Comparison of ENCODE assay signal across 1 cellular context in the genomic region with DNA sequence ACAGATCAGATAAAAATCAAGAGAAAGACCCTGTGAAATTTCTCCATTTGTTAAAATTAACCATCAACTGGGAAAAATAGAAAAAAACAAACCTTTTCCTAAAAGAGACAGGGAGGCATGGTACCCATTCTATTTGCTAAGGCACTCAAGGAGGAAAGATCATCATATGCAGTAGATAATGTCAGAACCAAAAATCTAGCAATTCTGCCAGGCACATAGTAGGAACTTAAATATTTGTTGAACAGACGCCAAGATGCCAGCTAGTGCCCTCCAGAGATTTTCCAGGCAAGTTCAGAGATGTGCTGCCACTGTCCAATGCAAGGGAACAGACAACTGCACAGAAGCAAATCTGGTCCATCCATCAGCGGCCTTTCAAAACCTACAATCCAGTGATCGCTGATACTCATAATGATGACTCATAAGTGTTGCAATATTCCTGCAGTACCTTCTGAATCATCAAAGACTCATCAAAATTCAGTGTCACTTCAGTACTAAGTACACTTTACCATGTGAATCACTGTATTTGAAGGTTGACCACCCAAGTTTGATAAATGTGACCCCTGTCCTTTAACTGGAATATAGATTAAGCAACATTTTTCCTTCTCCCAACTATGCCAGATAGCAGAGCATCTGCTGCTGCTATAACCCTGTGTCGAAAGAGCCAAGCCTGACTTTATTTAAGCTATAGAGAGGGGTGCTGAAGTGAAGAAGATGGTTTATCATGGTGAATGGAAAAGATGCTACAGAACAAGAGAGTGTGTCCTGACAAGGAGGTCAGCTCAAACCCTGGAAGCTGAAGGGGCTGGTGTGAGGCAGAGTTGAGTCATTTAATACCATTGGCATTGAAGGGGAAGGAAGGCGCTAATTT.
TF ChIP-seq lines count a peak whose summit lies in the region.

No MANE protein-coding gene starts in this region.

TF ChIP-seq in HepG2, 621 proteins besides CTCF, POLR2A, EP300 and RAD21 (continued from another document and continues in another):
- TF ChIP-seq, protein P1, sequence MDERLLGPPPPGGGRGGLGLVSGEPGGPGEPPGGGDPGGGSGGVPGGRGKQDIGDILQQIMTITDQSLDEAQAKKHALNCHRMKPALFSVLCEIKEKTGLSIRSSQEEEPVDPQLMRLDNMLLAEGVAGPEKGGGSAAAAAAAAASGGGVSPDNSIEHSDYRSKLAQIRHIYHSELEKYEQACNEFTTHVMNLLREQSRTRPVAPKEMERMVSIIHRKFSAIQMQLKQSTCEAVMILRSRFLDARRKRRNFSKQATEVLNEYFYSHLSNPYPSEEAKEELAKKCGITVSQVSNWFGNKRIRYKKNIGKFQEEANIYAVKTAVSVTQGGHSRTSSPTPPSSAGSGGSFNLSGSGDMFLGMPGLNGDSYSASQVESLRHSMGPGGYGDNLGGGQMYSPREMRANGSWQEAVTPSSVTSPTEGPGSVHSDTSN (CRISPR knock-in tag; IDR thresholded peaks at IDR 0.05) = no peak
- peak; percentile 77 for TF ChIP-seq TBX2 (CRISPR knock-in tag; IDR thresholded peaks at IDR 0.05; ENCODE audit: borderline replicate concordance)
- no peak for TF ChIP-seq ZNF598 (CRISPR knock-in tag; IDR thresholded peaks at IDR 0.05; ENCODE audit: borderline replicate concordance)
- TF ChIP-seq ZNF567 (CRISPR knock-in tag; IDR thresholded peaks at IDR 0.05; ENCODE audit: borderline replicate concordance) = no peak
- TF ChIP-seq NR2F6 (IDR thresholded peaks at IDR 0.05) = peak; percentile 91
- peak; percentile 85 for TF ChIP-seq NR2F6 (CRISPR knock-in tag; IDR thresholded peaks at IDR 0.05)
- peak; percentile 56; the same call in 1 of the 2 replicates for TF ChIP-seq NR2C2 (CRISPR knock-in tag; IDR thresholded peaks at IDR 0.05; ENCODE audit: borderline replicate concordance)
- no peak for TF ChIP-seq NFE2L1 (CRISPR knock-in tag; IDR thresholded peaks at IDR 0.05; ENCODE audit: borderline replicate concordance)
- TF ChIP-seq, protein P2, sequence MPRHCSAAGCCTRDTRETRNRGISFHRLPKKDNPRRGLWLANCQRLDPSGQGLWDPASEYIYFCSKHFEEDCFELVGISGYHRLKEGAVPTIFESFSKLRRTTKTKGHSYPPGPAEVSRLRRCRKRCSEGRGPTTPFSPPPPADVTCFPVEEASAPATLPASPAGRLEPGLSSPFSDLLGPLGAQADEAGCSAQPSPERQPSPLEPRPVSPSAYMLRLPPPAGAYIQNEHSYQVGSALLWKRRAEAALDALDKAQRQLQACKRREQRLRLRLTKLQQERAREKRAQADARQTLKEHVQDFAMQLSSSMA (CRISPR knock-in tag; IDR thresholded peaks at IDR 0.05) = no peak
- no peak for TF ChIP-seq BRCA1 (CRISPR knock-in tag; IDR thresholded peaks at IDR 0.05)
- TF ChIP-seq, protein P3, sequence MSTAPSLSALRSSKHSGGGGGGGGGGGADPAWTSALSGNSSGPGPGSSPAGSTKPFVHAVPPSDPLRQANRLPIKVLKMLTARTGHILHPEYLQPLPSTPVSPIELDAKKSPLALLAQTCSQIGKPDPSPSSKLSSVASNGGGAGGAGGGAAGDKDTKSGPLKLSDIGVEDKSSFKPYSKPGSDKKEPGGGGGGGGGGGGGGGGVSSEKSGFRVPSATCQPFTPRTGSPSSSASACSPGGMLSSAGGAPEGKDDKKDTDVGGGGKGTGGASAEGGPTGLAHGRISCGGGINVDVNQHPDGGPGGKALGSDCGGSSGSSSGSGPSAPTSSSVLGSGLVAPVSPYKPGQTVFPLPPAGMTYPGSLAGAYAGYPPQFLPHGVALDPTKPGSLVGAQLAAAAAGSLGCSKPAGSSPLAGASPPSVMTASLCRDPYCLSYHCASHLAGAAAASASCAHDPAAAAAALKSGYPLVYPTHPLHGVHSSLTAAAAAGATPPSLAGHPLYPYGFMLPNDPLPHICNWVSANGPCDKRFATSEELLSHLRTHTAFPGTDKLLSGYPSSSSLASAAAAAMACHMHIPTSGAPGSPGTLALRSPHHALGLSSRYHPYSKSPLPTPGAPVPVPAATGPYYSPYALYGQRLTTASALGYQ (CRISPR knock-in tag; IDR thresholded peaks at IDR 0.05) = peak; percentile 41; the same call in 1 of the 2 replicates
- no peak for TF ChIP-seq KLF13 (CRISPR knock-in tag; IDR thresholded peaks at IDR 0.05)
- TF ChIP-seq, protein P4, sequence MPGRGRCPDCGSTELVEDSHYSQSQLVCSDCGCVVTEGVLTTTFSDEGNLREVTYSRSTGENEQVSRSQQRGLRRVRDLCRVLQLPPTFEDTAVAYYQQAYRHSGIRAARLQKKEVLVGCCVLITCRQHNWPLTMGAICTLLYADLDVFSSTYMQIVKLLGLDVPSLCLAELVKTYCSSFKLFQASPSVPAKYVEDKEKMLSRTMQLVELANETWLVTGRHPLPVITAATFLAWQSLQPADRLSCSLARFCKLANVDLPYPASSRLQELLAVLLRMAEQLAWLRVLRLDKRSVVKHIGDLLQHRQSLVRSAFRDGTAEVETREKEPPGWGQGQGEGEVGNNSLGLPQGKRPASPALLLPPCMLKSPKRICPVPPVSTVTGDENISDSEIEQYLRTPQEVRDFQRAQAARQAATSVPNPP (CRISPR knock-in tag; IDR thresholded peaks at IDR 0.05) = no peak
- TF ChIP-seq ZNF615 (CRISPR knock-in tag; IDR thresholded peaks at IDR 0.05; ENCODE audit: borderline replicate concordance) = no peak
- TF ChIP-seq, protein P5, sequence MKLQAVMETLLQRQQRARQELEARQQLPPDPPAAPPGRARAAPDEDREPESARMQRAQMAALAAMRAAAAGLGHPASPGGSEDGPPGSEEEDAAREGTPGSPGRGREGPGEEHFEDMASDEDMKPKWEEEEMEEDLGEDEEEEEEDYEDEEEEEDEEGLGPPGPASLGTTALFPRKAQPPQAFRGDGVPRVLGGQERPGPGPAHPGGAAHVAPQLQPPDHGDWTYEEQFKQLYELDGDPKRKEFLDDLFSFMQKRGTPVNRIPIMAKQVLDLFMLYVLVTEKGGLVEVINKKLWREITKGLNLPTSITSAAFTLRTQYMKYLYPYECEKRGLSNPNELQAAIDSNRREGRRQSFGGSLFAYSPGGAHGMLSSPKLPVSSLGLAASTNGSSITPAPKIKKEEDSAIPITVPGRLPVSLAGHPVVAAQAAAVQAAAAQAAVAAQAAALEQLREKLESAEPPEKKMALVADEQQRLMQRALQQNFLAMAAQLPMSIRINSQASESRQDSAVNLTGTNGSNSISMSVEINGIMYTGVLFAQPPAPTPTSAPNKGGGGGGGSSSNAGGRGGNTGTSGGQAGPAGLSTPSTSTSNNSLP (IDR thresholded peaks at IDR 0.05; ENCODE audit: low read depth, low read length) = peak; percentile 99
- TF ChIP-seq SAFB2 (CRISPR knock-in tag; IDR thresholded peaks at IDR 0.05; ENCODE audit: borderline replicate concordance, low read depth) = no peak
- peak; percentile 42; the same call in 1 of the 2 replicates for TF ChIP-seq NFE2L2 (IDR thresholded peaks at IDR 0.05; ENCODE audit: low read length)
- TF ChIP-seq, protein P6, sequence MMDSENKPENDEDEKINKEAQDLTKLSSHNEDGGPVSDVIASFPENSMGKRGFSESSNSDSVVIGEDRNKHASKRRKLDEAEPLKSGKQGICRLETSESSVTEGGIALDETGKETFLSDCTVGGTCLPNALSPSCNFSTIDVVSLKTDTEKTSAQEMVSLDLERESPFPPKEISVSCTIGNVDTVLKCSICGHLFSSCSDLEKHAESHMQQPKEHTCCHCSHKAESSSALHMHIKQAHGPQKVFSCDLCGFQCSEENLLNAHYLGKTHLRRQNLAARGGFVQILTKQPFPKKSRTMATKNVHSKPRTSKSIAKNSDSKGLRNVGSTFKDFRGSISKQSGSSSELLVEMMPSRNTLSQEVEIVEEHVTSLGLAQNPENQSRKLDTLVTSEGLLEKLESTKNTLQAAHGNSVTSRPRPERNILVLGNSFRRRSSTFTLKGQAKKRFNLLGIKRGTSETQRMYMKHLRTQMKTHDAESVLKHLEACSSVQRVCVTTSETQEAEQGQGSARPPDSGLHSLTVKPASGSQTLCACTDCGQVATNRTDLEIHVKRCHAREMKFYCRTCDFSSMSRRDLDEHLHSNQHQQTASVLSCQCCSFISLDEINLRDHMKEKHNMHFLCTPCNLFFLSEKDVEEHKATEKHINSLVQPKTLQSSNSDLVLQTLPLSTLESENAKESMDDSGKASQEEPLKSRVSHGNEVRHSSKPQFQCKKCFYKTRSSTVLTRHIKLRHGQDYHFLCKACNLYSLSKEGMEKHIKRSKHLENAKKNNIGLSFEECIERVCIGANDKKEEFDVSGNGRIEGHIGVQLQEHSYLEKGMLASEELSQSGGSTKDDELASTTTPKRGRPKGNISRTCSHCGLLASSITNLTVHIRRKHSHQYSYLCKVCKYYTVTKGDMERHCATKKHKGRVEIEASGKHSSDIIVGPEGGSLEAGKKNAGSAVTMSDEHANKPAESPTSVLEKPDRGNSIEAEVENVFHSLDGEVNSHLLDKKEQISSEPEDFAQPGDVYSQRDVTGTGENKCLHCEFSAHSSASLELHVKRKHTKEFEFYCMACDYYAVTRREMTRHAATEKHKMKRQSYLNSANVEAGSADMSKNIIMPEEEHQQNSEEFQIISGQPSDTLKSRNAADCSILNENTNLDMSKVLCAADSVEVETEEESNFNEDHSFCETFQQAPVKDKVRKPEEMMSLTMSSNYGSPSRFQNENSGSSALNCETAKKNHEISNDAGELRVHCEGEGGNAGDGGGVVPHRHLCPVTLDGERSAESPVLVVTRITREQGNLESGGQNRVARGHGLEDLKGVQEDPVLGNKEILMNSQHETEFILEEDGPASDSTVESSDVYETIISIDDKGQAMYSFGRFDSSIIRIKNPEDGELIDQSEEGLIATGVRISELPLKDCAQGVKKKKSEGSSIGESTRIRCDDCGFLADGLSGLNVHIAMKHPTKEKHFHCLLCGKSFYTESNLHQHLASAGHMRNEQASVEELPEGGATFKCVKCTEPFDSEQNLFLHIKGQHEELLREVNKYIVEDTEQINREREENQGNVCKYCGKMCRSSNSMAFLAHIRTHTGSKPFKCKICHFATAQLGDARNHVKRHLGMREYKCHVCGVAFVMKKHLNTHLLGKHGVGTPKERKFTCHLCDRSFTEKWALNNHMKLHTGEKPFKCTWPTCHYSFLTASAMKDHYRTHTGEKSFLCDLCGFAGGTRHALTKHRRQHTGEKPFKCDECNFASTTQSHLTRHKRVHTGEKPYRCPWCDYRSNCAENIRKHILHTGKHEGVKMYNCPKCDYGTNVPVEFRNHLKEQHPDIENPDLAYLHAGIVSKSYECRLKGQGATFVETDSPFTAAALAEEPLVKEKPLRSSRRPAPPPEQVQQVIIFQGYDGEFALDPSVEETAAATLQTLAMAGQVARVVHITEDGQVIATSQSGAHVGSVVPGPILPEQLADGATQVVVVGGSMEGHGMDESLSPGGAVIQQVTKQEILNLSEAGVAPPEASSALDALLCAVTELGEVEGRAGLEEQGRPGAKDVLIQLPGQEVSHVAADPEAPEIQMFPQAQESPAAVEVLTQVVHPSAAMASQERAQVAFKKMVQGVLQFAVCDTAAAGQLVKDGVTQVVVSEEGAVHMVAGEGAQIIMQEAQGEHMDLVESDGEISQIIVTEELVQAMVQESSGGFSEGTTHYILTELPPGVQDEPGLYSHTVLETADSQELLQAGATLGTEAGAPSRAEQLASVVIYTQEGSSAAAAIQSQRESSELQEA (CRISPR knock-in tag; IDR thresholded peaks at IDR 0.05; ENCODE audit: not compliant biosample characterization) = no peak
- TF ChIP-seq AKAP8 (CRISPR knock-in tag; IDR thresholded peaks at IDR 0.05) = no peak
- peak; percentile 48 to 64 for TF ChIP-seq MAFK (conservative IDR thresholded peaks at IDR 0.05 in 1 of 2, IDR thresholded peaks at IDR 0.05 in 1 of 2; ENCODE audit: low read length in 2 of 2)
- TF ChIP-seq, protein P7, sequence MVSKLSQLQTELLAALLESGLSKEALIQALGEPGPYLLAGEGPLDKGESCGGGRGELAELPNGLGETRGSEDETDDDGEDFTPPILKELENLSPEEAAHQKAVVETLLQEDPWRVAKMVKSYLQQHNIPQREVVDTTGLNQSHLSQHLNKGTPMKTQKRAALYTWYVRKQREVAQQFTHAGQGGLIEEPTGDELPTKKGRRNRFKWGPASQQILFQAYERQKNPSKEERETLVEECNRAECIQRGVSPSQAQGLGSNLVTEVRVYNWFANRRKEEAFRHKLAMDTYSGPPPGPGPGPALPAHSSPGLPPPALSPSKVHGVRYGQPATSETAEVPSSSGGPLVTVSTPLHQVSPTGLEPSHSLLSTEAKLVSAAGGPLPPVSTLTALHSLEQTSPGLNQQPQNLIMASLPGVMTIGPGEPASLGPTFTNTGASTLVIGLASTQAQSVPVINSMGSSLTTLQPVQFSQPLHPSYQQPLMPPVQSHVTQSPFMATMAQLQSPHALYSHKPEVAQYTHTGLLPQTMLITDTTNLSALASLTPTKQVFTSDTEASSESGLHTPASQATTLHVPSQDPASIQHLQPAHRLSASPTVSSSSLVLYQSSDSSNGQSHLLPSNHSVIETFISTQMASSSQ (IDR thresholded peaks at IDR 0.05; ENCODE audit: low read depth) = no peak
- TF ChIP-seq, protein P7 (CRISPR knock-in tag; IDR thresholded peaks at IDR 0.05; ENCODE audit: borderline replicate concordance) = no peak
- TF ChIP-seq JUNB (CRISPR knock-in tag; IDR thresholded peaks at IDR 0.05; ENCODE audit: borderline replicate concordance) = peak; percentile 96
- TF ChIP-seq, protein P8, sequence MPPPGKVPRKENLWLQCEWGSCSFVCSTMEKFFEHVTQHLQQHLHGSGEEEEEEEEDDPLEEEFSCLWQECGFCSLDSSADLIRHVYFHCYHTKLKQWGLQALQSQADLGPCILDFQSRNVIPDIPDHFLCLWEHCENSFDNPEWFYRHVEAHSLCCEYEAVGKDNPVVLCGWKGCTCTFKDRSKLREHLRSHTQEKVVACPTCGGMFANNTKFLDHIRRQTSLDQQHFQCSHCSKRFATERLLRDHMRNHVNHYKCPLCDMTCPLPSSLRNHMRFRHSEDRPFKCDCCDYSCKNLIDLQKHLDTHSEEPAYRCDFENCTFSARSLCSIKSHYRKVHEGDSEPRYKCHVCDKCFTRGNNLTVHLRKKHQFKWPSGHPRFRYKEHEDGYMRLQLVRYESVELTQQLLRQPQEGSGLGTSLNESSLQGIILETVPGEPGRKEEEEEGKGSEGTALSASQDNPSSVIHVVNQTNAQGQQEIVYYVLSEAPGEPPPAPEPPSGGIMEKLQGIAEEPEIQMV (CRISPR knock-in tag; IDR thresholded peaks at IDR 0.05; ENCODE audit: low read depth) = no peak
- TF ChIP-seq, protein P9, sequence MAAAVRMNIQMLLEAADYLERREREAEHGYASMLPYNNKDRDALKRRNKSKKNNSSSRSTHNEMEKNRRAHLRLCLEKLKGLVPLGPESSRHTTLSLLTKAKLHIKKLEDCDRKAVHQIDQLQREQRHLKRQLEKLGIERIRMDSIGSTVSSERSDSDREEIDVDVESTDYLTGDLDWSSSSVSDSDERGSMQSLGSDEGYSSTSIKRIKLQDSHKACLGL (CRISPR knock-in tag; IDR thresholded peaks at IDR 0.05) = no peak
